Comparison of ENCODE assay signal across 8 cellular contexts in the genomic region with DNA sequence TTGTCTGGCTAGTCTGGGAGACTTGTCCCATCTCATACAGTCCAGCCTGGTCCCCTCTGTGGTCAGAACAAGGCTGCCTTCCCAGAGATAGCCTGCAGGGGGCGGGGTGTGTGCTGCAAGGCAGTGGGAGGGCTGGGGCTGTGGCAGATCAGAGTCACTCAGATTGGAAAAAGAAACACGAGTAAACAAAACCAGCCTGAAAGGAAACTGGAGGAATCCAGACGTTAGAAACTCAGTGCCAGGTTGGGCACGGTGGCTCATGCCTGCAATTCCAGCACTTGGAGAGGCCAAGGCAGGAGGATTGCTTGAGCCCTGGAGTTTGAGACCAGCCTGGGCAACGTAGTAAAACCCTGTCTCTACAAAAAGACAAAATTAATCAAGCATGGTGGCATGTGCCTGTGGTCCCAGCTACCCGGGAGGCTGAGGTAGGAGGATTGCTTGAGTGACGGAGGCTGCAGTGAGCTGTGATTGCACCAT. TPM values are rescaled to one million over a fixed set of nuclear protein-coding genes. Genes with fewer than 3 reads are reported as not detected.
A peak's percentile ranks its signal among the peaks of the same experiment; 100 is the strongest.
DNase-seq lines count a peak whose midpoint lies in the region; ATAC-seq and TF ChIP-seq lines count a peak whose summit lies in the region.

No MANE protein-coding gene starts in this region.

- TF ChIP-seq POLR2A in spleen (IDR thresholded peaks at IDR 0.05), result no peak

- peaks cover 0 to 22% (median 18%) of the 10 kb centered on the region in 6 donors for H3K36me3 ChIP-seq in spleen

- WGBS in spleen, 5 donors, result 24 to 30% (median 27%) methylated on average over 7 of the region's 7 CpGs

- TF ChIP-seq CTCF in astrocyte of the spinal cord (IDR thresholded peaks at IDR 0.05; ENCODE audit: low read depth, low read length) (peak; percentile 95), spleen (IDR thresholded peaks at IDR 0.05 in 8 of 11, conservative IDR thresholded peaks at IDR 0.05 in 3 of 11) (peak; percentile 59 to 90 (median 81))

- DNase-seq in NCI-H2171 treated with DMSO at 0.1 percent for 48 hours (lab: John Stamatoyannopoulos, UW), result peak; percentile 58
- DNase-seq in NCI-H2171 (lab: John Stamatoyannopoulos, UW), result no peak
- peak; percentile 36 for DNase-seq in NCI-H1048 (lab: John Stamatoyannopoulos, UW)
- peak; percentile 72 for DNase-seq in T1000 (lab: John Stamatoyannopoulos, UW)
- peak; percentile 73 for DNase-seq in astrocyte of the spinal cord (ENCODE audit: low read depth, low spot score)
- DNase-seq in hypothalamus (lab: John Stamatoyannopoulos, UW), result peak in 48 of 51 donors; percentile 6 to 80 (median 49)
- peak; percentile 91 for DNase-seq in spleen

- H3K4me1 ChIP-seq in spleen, result peaks cover 3 to 47% (median 24%) of the 10 kb centered on the region in 6 donors

- H3K4me3 ChIP-seq in astrocyte of the spinal cord (ENCODE audit: low read depth, low read length), result no peak overlapping the region
- H3K4me3 ChIP-seq in spleen, result no peak overlapping the region

- in situ Hi-C loops in astrocyte of the spinal cord (cut with HindIII; ENCODE audit: low sequenced_read_pairs), result no loop called here

- peak overlapping the region in 1 of 8 donors; percentile 26 for H3K27ac ChIP-seq in spleen

- ATAC-seq in HG03280 (IDR thresholded peaks at IDR 0.05; ENCODE audit: unreplicated experiment), result no peak

- intact Hi-C loops in spleen (cut with DNase I; ENCODE audit: low total_unique reads), result loop anchor here (2.0 kb wide), 1 partner anchor 258 kb away; no protein-coding TSS in a partner anchor

- H3K9me3 ChIP-seq in spleen, result no peaks in the 10 kb centered on the region

- peaks cover 0 to 27% (median 0%) of the 10 kb centered on the region in 7 donors for H3K27me3 ChIP-seq in spleen (replicated peaks in 1 of 7)

RNA-seq across cellular contexts. Expression of gene LEMD2, which starts 20.2 kb away (rescaled TPM):
- total RNA-seq in spleen, result 10 to 100 TPM; 59.3 to 97.6 (median 71.6) TPM
- polyA plus RNA-seq in spleen, result 10 to 100 TPM; 38.6 to 60.8 (median 50.6) TPM

RNA-seq across cellular contexts. Expression of gene IP6K3, which starts 22.0 kb away (rescaled TPM):
- 1 to 10 TPM in 6 of 7 donors, under 1 TPM in 1; 0.70 to 5.8 (median 2.7) TPM for total RNA-seq in spleen
- under 1 TPM; 0.30 to 0.64 (median 0.36) TPM for polyA plus RNA-seq in spleen

RNA-seq across cellular contexts. Expression of gene MLN, which starts 35.1 kb away (rescaled TPM):
- not detected for total RNA-seq in spleen
- polyA plus RNA-seq in spleen, result not detected

RNA-seq across cellular contexts. Expression of gene UQCC2, which starts 57.2 kb away (rescaled TPM):
- total RNA-seq in spleen, result 10 to 100 TPM in 6 of 7 donors, 1 to 10 TPM in 1; 8.7 to 34.8 (median 22.4) TPM
- 10 to 100 TPM; 58.7 to 77.0 (median 66.4) TPM for polyA plus RNA-seq in spleen
